ENCODE assay signal across 1 cellular context in genomic region chr17:74404218-74404617, GRCh38.
TF ChIP-seq lines count a peak whose summit lies in the region.

No MANE protein-coding gene starts in this region.

TF ChIP-seq in GM23338, 12 proteins besides CTCF, POLR2A, EP300 and RAD21 (continued from another document):
- TF ChIP-seq, protein P1, sequence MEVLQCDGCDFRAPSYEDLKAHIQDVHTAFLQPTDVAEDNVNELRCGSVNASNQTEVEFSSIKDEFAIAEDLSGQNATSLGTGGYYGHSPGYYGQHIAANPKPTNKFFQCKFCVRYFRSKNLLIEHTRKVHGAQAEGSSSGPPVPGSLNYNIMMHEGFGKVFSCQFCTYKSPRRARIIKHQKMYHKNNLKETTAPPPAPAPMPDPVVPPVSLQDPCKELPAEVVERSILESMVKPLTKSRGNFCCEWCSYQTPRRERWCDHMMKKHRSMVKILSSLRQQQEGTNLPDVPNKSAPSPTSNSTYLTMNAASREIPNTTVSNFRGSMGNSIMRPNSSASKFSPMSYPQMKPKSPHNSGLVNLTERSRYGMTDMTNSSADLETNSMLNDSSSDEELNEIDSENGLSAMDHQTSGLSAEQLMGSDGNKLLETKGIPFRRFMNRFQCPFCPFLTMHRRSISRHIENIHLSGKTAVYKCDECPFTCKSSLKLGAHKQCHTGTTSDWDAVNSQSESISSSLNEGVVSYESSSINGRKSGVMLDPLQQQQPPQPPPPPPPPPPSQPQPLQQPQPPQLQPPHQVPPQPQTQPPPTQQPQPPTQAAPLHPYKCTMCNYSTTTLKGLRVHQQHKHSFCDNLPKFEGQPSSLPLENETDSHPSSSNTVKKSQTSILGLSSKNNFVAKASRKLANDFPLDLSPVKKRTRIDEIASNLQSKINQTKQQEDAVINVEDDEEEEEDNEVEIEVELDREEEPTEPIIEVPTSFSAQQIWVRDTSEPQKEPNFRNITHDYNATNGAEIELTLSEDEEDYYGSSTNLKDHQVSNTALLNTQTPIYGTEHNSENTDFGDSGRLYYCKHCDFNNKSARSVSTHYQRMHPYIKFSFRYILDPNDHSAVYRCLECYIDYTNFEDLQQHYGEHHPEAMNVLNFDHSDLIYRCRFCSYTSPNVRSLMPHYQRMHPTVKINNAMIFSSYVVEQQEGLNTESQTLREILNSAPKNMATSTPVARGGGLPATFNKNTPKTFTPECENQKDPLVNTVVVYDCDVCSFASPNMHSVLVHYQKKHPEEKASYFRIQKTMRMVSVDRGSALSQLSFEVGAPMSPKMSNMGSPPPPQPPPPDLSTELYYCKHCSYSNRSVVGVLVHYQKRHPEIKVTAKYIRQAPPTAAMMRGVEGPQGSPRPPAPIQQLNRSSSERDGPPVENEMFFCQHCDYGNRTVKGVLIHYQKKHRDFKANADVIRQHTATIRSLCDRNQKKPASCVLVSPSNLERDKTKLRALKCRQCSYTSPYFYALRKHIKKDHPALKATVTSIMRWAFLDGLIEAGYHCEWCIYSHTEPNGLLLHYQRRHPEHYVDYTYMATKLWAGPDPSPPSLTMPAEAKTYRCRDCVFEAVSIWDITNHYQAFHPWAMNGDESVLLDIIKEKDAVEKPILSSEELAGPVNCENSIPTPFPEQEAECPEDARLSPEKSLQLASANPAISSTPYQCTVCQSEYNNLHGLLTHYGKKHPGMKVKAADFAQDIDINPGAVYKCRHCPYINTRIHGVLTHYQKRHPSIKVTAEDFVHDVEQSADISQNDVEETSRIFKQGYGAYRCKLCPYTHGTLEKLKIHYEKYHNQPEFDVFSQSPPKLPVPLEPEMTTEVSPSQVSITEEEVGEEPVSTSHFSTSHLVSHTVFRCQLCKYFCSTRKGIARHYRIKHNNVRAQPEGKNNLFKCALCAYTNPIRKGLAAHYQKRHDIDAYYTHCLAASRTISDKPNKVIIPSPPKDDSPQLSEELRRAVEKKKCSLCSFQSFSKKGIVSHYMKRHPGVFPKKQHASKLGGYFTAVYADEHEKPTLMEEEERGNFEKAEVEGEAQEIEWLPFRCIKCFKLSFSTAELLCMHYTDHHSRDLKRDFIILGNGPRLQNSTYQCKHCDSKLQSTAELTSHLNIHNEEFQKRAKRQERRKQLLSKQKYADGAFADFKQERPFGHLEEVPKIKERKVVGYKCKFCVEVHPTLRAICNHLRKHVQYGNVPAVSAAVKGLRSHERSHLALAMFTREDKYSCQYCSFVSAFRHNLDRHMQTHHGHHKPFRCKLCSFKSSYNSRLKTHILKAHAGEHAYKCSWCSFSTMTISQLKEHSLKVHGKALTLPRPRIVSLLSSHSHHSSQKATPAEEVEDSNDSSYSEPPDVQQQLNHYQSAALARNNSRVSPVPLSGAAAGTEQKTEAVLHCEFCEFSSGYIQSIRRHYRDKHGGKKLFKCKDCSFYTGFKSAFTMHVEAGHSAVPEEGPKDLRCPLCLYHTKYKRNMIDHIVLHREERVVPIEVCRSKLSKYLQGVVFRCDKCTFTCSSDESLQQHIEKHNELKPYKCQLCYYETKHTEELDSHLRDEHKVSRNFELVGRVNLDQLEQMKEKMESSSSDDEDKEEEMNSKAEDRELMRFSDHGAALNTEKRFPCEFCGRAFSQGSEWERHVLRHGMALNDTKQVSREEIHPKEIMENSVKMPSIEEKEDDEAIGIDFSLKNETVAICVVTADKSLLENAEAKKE (CRISPR knock-in tag; IDR thresholded peaks at IDR 0.05) = no peak
- TF ChIP-seq NANOG (IDR thresholded peaks at IDR 0.05; ENCODE audit: borderline replicate concordance) (no peak), POLR2AphosphoS5 (IDR thresholded peaks at IDR 0.05; ENCODE audit: low read depth) (no peak)
- TF ChIP-seq, protein P2, sequence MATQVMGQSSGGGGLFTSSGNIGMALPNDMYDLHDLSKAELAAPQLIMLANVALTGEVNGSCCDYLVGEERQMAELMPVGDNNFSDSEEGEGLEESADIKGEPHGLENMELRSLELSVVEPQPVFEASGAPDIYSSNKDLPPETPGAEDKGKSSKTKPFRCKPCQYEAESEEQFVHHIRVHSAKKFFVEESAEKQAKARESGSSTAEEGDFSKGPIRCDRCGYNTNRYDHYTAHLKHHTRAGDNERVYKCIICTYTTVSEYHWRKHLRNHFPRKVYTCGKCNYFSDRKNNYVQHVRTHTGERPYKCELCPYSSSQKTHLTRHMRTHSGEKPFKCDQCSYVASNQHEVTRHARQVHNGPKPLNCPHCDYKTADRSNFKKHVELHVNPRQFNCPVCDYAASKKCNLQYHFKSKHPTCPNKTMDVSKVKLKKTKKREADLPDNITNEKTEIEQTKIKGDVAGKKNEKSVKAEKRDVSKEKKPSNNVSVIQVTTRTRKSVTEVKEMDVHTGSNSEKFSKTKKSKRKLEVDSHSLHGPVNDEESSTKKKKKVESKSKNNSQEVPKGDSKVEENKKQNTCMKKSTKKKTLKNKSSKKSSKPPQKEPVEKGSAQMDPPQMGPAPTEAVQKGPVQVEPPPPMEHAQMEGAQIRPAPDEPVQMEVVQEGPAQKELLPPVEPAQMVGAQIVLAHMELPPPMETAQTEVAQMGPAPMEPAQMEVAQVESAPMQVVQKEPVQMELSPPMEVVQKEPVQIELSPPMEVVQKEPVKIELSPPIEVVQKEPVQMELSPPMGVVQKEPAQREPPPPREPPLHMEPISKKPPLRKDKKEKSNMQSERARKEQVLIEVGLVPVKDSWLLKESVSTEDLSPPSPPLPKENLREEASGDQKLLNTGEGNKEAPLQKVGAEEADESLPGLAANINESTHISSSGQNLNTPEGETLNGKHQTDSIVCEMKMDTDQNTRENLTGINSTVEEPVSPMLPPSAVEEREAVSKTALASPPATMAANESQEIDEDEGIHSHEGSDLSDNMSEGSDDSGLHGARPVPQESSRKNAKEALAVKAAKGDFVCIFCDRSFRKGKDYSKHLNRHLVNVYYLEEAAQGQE (IDR thresholded peaks at IDR 0.05; ENCODE audit: unreplicated experiment) = no peak
TF ChIP-seq in GM23338: peak in this region for 0.
